In genomic region chr1:204041232-204041767, GRCh38 we compare ENCODE assay signal across 9 cellular contexts. TPM values are rescaled to one million over a fixed set of nuclear protein-coding genes. Genes with fewer than 3 reads are reported as not detected.
A peak's percentile ranks its signal among the peaks of the same experiment; 100 is the strongest.
DNase-seq lines count a peak whose midpoint lies in the region; TF ChIP-seq lines count a peak whose summit lies in the region.
"Had no signal": no experiment of that assay in that cellular context is flagged by ENCODE, and none has a peak within 500 bp of the region (broad histone marks: within the 10 kb centered on the region; RNA-seq: fewer than 3 reads in every experiment).

No MANE protein-coding gene starts in this region.

- no peaks in the 10 kb centered on the region for H3K9me3 Mint-ChIP-seq in activated naive CD8-positive, alpha-beta T cell treated with anti-CD3 and anti-CD28 coated beads for 36 hours

- H3K4me3 Mint-ChIP-seq in activated naive CD8-positive, alpha-beta T cell treated with anti-CD3 and anti-CD28 coated beads for 36 hours, result no peak overlapping the region
- H3K4me3 Mint-ChIP-seq: T-helper 17 cell had no signal

- H3K4me1 Mint-ChIP-seq in activated naive CD8-positive, alpha-beta T cell treated with anti-CD3 and anti-CD28 coated beads for 36 hours, result no peaks in the 10 kb centered on the region
- H3K4me1 Mint-ChIP-seq: T-helper 17 cell had no signal

- DNase-seq in HK-2 (ENCODE audit: unreplicated experiment) (peak; percentile 50), epithelial cell of proximal tubule (ENCODE audit: low read depth) (no peak), medulla oblongata (ENCODE audit: extremely low spot score) (peak; percentile 16), superior temporal gyrus (ENCODE audit: extremely low spot score) (peak; percentile 33), SK-N-DZ (ENCODE audit: low spot score) (no peak), putamen (ENCODE audit: low spot score) (no peak)
- DNase-seq in activated naive CD8-positive, alpha-beta T cell treated with anti-CD3 and anti-CD28 coated beads for 36 hours, result no peak
- no peak for DNase-seq in activated CD4-positive, alpha-beta T cell treated with anti-CD3 and anti-CD28 coated beads for 48 hours
- DNase-seq: T-helper 17 cell had no signal

- H3K36me3 Mint-ChIP-seq in activated naive CD8-positive, alpha-beta T cell treated with anti-CD3 and anti-CD28 coated beads for 36 hours, result no peaks in the 10 kb centered on the region

- no peak for TF ChIP-seq CTCF in epithelial cell of proximal tubule (conservative IDR thresholded peaks at IDR 0.05; ENCODE audit: low read depth, low read length)

- H3K4me3 ChIP-seq in epithelial cell of proximal tubule (ENCODE audit: low read depth, low read length), result peak overlapping the region; percentile 3

- no peak overlapping the region for H3K27ac Mint-ChIP-seq in activated naive CD8-positive, alpha-beta T cell treated with anti-CD3 and anti-CD28 coated beads for 36 hours
- H3K27ac Mint-ChIP-seq: T-helper 17 cell had no signal

- H3K27me3 Mint-ChIP-seq in activated naive CD8-positive, alpha-beta T cell treated with anti-CD3 and anti-CD28 coated beads for 36 hours, result peaks cover 3% of the 10 kb centered on the region

RNA-seq across cellular contexts. Expression of gene SOX13, which starts 31.6 kb away (rescaled TPM):
- total RNA-seq in epithelial cell of proximal tubule, result 5.7 and 16.2 TPM in 2 replicates
- total RNA-seq in activated naive CD8-positive, alpha-beta T cell treated with anti-CD3 and anti-CD28 coated beads for 36 hours, result not detected
- 0.06 TPM in 1 of 2 replicates, not detected in the other for polyA plus RNA-seq in SK-N-DZ (2014; cell fraction: cytosol; rRNA removed)
- polyA plus RNA-seq in SK-N-DZ (2014; cell fraction: nucleus; rRNA removed), result not detected in 2 replicates

Comparison
In these comparisons a context has a peak if more than half of its experiments do, and no peak if none do; other contexts are left out.
1. DNase-seq: peak in HK-2 (single experiment), medulla oblongata (single experiment) and superior temporal gyrus (single experiment); none in epithelial cell of proximal tubule (single experiment), activated naive CD8-positive, alpha-beta T cell treated with anti-CD3 and anti-CD28 coated beads for 36 hours (single experiment), SK-N-DZ (single experiment), putamen (single experiment) and activated CD4-positive, alpha-beta T cell treated with anti-CD3 and anti-CD28 coated beads for 48 hours (single experiment).